13 cellular contexts compared by ENCODE assay signal in the genomic region with DNA sequence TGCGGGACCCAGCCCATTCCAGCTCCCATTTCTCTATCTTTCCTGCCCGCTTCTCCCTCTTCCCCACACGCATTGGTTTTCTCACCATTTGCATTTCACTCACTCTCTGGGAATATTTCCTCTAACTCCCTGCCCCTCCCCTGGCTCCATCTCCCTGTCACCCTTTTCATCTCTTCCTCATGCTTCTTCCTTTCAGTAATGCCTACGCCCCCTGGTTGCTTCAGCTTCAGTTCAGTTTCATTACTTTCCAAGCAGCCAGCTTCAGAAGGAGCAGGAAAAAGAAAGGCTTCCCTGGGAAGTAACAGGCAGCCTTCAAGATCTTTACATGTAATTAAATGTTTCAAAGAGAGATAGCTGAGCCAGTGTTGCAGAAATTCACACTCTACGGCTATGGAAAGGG.
DNase-seq lines count a peak whose midpoint lies in the region; ATAC-seq, FAIRE-seq and TF ChIP-seq lines count a peak whose summit lies in the region.
"Had no signal": no experiment of that assay in that cellular context is flagged by ENCODE, and none has a peak within 500 bp of the region (broad histone marks: within the 10 kb centered on the region; RNA-seq: fewer than 3 reads in every experiment).

No MANE protein-coding gene starts in this region.

- no peak for TF ChIP-seq EP300 in HepG2 (IDR thresholded peaks at IDR 0.05; ENCODE audit: low read depth in 2 of 2, low read length in 2 of 2)
- no peak for TF ChIP-seq EP300 in HepG2 (CRISPR knock-in tag; IDR thresholded peaks at IDR 0.05; ENCODE audit: borderline replicate concordance)

- H3K27ac ChIP-seq in HepG2 (ENCODE audit: extremely low read length, insufficient read depth, low read length): no peak overlapping the region
- H3K27ac ChIP-seq: SJCRH30 had no signal

- no peak overlapping the region for H2AFZ ChIP-seq in HepG2 (ENCODE audit: low read length)

- H3K36me3 ChIP-seq in HepG2 (replicated peaks in 1 of 2; ENCODE audit: control insufficient read depth in 1 of 2, insufficient read depth in 2 of 2, low read length in 2 of 2): no peaks in the 10 kb centered on the region
- H3K36me3 ChIP-seq: SJCRH30 had no signal

- POLR2A ChIA-PET in HepG2 (lab: Yijun Ruan, JAX): no interaction called here

- TF ChIP-seq RAD21 in HepG2 (CRISPR knock-in tag; IDR thresholded peaks at IDR 0.05): no peak

- H3K9ac ChIP-seq in HepG2 (ENCODE audit: insufficient read depth, low read depth, low read length): no peak overlapping the region

- intact Hi-C loops in HepG2 (cut with micrococcal nuclease; ENCODE audit: unreplicated experiment): no loop called here

- no peaks in the 10 kb centered on the region for H4K20me1 ChIP-seq in HepG2 (ENCODE audit: insufficient read depth, low read length)

- no peaks in the 10 kb centered on the region for H3K9me3 Mint-ChIP-seq in activated naive CD4-positive, alpha-beta T cell treated with anti-CD3 and anti-CD28 coated beads, Interleukin-2, amount 50 U/mL, for 24 hours
- no peaks in the 10 kb centered on the region for H3K9me3 Mint-ChIP-seq in type B pancreatic cell

- BruUV-seq in HepG2 (replicated peaks; lab: Mats Ljungman, UMichigan): no TSS peak

- TF ChIP-seq POLR2A in HepG2 (IDR thresholded peaks at IDR 0.05; ENCODE audit: insufficient read depth in 1 of 2, low read depth in 2 of 2, low read length in 2 of 2): no peak

- no peak overlapping the region for H3K4me3 ChIP-seq in HepG2 (replicated peaks in 1 of 3; ENCODE audit: insufficient read depth in 1 of 3, low read depth in 2 of 3, low read length in 3 of 3)
- H3K4me3 ChIP-seq: SJCRH30 had no signal

- H3K4me2 ChIP-seq in HepG2 (ENCODE audit: low read depth, low read length): no peak overlapping the region

- CTCF ChIA-PET in HepG2 (lab: Yijun Ruan, JAX; ENCODE audit: low intra/inter-chr PET ratio, low total read pairs): no interaction called here

- no peaks in the 10 kb centered on the region for H3K4me1 ChIP-seq in HepG2 (ENCODE audit: insufficient read depth, low read length)
- H3K4me1 ChIP-seq: SJCRH30 had no signal

- in situ Hi-C loops in HepG2 (cut with HindIII; ENCODE audit: extremely low pct_ligation_motif_present, low pct_unique_long_range_greater_than_20kb): no loop called here

- H3K27ac Mint-ChIP-seq in activated naive CD4-positive, alpha-beta T cell treated with anti-CD3 and anti-CD28 coated beads, Interleukin-2, amount 50 U/mL, for 24 hours: no peak overlapping the region
- H3K27ac Mint-ChIP-seq in T-helper 17 cell (peak overlapping the region; percentile 37), type B pancreatic cell (no peak overlapping the region)

- FAIRE-seq in HepG2 (lab: Jason Lieb, UNC): no peak
- FAIRE-seq: GM18507 had no signal

- peaks cover 13% of the 10 kb centered on the region for H3K4me1 Mint-ChIP-seq in activated naive CD4-positive, alpha-beta T cell treated with anti-CD3 and anti-CD28 coated beads, Interleukin-2, amount 50 U/mL, for 24 hours
- H3K4me1 Mint-ChIP-seq in T-helper 17 cell (peaks cover 15% of the 10 kb centered on the region), type B pancreatic cell (ENCODE audit: unreplicated experiment) (peaks cover 10% of the 10 kb centered on the region)

- peaks cover 6 to 22% of the 10 kb centered on the region in 2 experiments; a peak in 4 of 5 replicates for H3K27me3 ChIP-seq in HepG2 (ENCODE audit: control insufficient read depth in 1 of 2, insufficient read depth in 2 of 2, low read length in 2 of 2)
- H3K27me3 ChIP-seq: SJCRH30 had no signal

- TF ChIP-seq CTCF in type B pancreatic cell (conservative IDR thresholded peaks at IDR 0.05) (no peak), HepG2 (CRISPR knock-in tag; IDR thresholded peaks at IDR 0.05) (no peak)

- peak overlapping the region; percentile 64 for H3K4me3 Mint-ChIP-seq in activated naive CD4-positive, alpha-beta T cell treated with anti-CD3 and anti-CD28 coated beads, Interleukin-2, amount 50 U/mL, for 24 hours
- peak overlapping the region; percentile 77 for H3K4me3 Mint-ChIP-seq in T-helper 17 cell
- peak overlapping the region; percentile 37 for H3K4me3 Mint-ChIP-seq in type B pancreatic cell

- WGBS in HepG2 (ENCODE audit: low lambda C conversion rate): 38% methylated on average over 5 of the region's 5 CpGs

- H3K9me3 ChIP-seq in T-helper 17 cell (ENCODE audit: control insufficient read depth, low read length, poor library complexity, severe bottlenecking) (no peaks in the 10 kb centered on the region), HepG2 (ENCODE audit: low read length) (no peaks in the 10 kb centered on the region)
- H3K9me3 ChIP-seq: SJCRH30 had no signal

- no peak for DNase-seq in activated naive CD4-positive, alpha-beta T cell (lab: John Stamatoyannopoulos, UW)
- DNase-seq in T-helper 17 cell: no peak
- peak; percentile 35 for DNase-seq in kidney tubule cell (ENCODE audit: low spot score)
- no peak for DNase-seq in type B pancreatic cell (ENCODE audit: extremely low spot score, unreplicated experiment)
- DNase-seq in AG20443 (ENCODE audit: low spot score): no peak
- no peak for DNase-seq in HepG2 (ENCODE audit: low spot score)
- DNase-seq: activated naive CD4-positive, alpha-beta T cell treated with anti-CD3 and anti-CD28 coated beads, Interleukin-2, amount 50 U/mL, for 16 hours; DMS153; effector CD4-positive, alpha-beta T cell; SJCRH30 had no signal

- H3K27me3 Mint-ChIP-seq in activated naive CD4-positive, alpha-beta T cell treated with anti-CD3 and anti-CD28 coated beads, Interleukin-2, amount 50 U/mL, for 24 hours: peaks cover 16% of the 10 kb centered on the region
- H3K27me3 Mint-ChIP-seq in T-helper 17 cell (peaks cover 47% of the 10 kb centered on the region), type B pancreatic cell (peaks cover 55% of the 10 kb centered on the region)

- H3K79me2 ChIP-seq in HepG2 (ENCODE audit: insufficient read depth, low read length): no peaks in the 10 kb centered on the region

- no peaks in the 10 kb centered on the region for H3K36me3 Mint-ChIP-seq in activated naive CD4-positive, alpha-beta T cell treated with anti-CD3 and anti-CD28 coated beads, Interleukin-2, amount 50 U/mL, for 24 hours
- H3K36me3 Mint-ChIP-seq in T-helper 17 cell (ENCODE audit: low read depth) (no peaks in the 10 kb centered on the region), type B pancreatic cell (no peaks in the 10 kb centered on the region)

- ATAC-seq in T-helper 17 cell (no peak), GM19397 (IDR thresholded peaks at IDR 0.05; ENCODE audit: unreplicated experiment) (no peak), HepG2 (no peak)

TF ChIP-seq in HepG2, 621 proteins besides CTCF, POLR2A, EP300 and RAD21:
- no peak for TF ChIP-seq MIXL1 (CRISPR knock-in tag; IDR thresholded peaks at IDR 0.05)
TF ChIP-seq in HepG2: peak in this region for 0.
